In the genomic region with DNA sequence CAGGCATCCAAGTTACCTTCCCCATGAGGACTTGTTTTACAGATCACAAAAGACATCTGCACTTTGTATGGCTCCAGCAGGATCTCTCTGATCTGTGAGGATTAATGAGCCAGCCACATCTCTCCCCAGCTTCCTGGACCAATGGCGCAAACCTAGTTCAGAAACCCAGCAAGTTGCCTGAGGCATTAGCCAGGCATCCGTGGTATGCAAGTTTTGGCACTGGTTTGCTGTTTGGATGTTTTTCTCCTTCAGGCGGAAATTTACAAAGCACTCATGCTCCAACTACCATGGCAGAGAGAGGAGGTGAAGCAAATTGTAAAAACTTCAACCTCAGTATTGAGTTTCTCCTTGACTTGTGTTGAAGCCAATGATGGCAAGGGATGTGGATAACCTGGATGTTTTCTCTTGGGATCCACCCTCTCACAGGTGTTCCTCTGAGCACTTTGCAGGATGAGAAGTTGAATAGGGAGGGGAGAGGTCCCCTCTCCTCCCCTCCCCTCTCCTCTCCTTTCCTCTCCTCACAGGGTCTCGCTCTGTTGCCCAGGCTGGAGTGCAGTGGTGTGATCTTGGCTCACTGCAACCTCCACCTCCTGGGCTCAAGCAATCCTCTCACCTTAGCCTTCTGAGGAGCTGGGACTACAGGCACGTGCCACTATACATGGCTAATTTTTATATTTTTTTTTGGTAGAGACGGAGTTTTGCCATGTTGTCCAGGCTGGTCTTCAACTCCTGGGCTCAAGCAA, we compare ENCODE assay signal across 11 cellular contexts. TPM values are rescaled to one million over a fixed set of nuclear protein-coding genes. Genes with fewer than 3 reads are reported as not detected.
DNase-seq lines count a peak whose midpoint lies in the region; ATAC-seq and TF ChIP-seq lines count a peak whose summit lies in the region.
"Had no signal": no experiment of that assay in that cellular context is flagged by ENCODE, and none has a peak within 500 bp of the region (broad histone marks: within the 10 kb centered on the region; RNA-seq: fewer than 3 reads in every experiment).

No MANE protein-coding gene starts in this region.

- DNase-seq in T-helper 2 cell treated with Interferon-gamma antibody and Interleukin-4, amounts not matched to agents 5 μg/mL and 100 μg/mL, for 36 hours (ENCODE audit: low spot score), result no peak
- no peak for DNase-seq in T-helper 2 cell
- no peak for DNase-seq in activated CD8-positive, alpha-beta T cell treated with anti-CD3 and anti-CD28 coated beads for 36 hours
- peak in 2 of 3 donors; percentile 47 to 70 for DNase-seq in right cardiac atrium
- peak; percentile 88 for DNase-seq in thyroid gland
- no peak for DNase-seq in activated naive CD4-positive, alpha-beta T cell treated with Interleukin-2 at 50 U/mL for 16 hours
- DNase-seq in OCI-M2 (lab: John Stamatoyannopoulos, UW; ENCODE audit: unreplicated experiment), result no peak
- DNase-seq: CD4-positive, alpha-beta T cell; glutamatergic neuron had no signal

- H3K36me3 ChIP-seq in thyroid gland, result no peaks in the 10 kb centered on the region

- H3K27me3 Mint-ChIP-seq in T-helper 2 cell treated with Interferon-gamma antibody and Interleukin-4, amounts not matched to agents 5 μg/mL and 100 μg/mL, for 36 hours (ENCODE audit: low read depth), result no peaks in the 10 kb centered on the region
- H3K27me3 Mint-ChIP-seq in activated CD8-positive, alpha-beta T cell treated with anti-CD3 and anti-CD28 coated beads for 36 hours, result no peaks in the 10 kb centered on the region
- H3K27me3 Mint-ChIP-seq: CD4-positive, alpha-beta T cell had no signal

- H3K4me3 Mint-ChIP-seq in T-helper 2 cell treated with Interferon-gamma antibody and Interleukin-4, amounts not matched to agents 5 μg/mL and 100 μg/mL, for 36 hours, result no peak overlapping the region
- H3K4me3 Mint-ChIP-seq in activated CD8-positive, alpha-beta T cell treated with anti-CD3 and anti-CD28 coated beads for 36 hours, result no peak overlapping the region
- H3K4me3 Mint-ChIP-seq: CD4-positive, alpha-beta T cell had no signal

- H3K4me3 ChIP-seq in right cardiac atrium (ENCODE audit: low read length) (no peak overlapping the region), thyroid gland (replicated peaks in 1 of 3) (no peak overlapping the region)

- peak in 1 of 2 donors; percentile 50 for TF ChIP-seq POLR2A in thyroid gland (IDR thresholded peaks at IDR 0.05)

- WGBS in right cardiac atrium, result 60% methylated on average over 6 of the region's 6 CpGs
- WGBS in thyroid gland, 2 donors, result 21 to 36% methylated on average over 6 of the region's 6 CpGs

- H3K27ac ChIP-seq in right cardiac atrium (ENCODE audit: low read length) (no peak overlapping the region), thyroid gland (peak overlapping the region; percentile 84 to 92 (median 91))
- H3K27ac ChIP-seq: KMS-11 had no signal

- peak overlapping the region; percentile 17 for H3K27ac Mint-ChIP-seq in T-helper 2 cell treated with Interferon-gamma antibody and Interleukin-4, amounts not matched to agents 5 μg/mL and 100 μg/mL, for 36 hours
- peak overlapping the region; percentile 68 for H3K27ac Mint-ChIP-seq in activated CD8-positive, alpha-beta T cell treated with anti-CD3 and anti-CD28 coated beads for 36 hours
- H3K27ac Mint-ChIP-seq: CD4-positive, alpha-beta T cell had no signal

- intact Hi-C loops in activated CD8-positive, alpha-beta T cell treated with anti-CD3 and anti-CD28 coated beads for 36 hours (cut with micrococcal nuclease), result no loop called here
- intact Hi-C loops in right cardiac atrium (cut with DNase I), result no loop called here
- intact Hi-C loops in thyroid gland (cut with DNase I), result no loop called here

- H3K4me1 ChIP-seq in right cardiac atrium (ENCODE audit: control insufficient read depth, insufficient read depth, low read length) (peaks cover 5% of the 10 kb centered on the region), thyroid gland (peaks cover 18 to 56% of the 10 kb centered on the region in 2 donors)

- no peak for TF ChIP-seq CTCF in activated CD8-positive, alpha-beta T cell treated with anti-CD3 and anti-CD28 coated beads for 36 hours (IDR thresholded peaks at IDR 0.05)
- peak in 1 of 6 experiments; percentile 27 for TF ChIP-seq CTCF in thyroid gland (IDR thresholded peaks at IDR 0.05)

- H3K27me3 ChIP-seq in right cardiac atrium (ENCODE audit: control insufficient read depth, insufficient read depth) (no peaks in the 10 kb centered on the region), thyroid gland (no peaks in the 10 kb centered on the region)

- H3K36me3 Mint-ChIP-seq in T-helper 2 cell treated with Interferon-gamma antibody and Interleukin-4, amounts not matched to agents 5 μg/mL and 100 μg/mL, for 36 hours (ENCODE audit: low read depth), result peaks cover 9% of the 10 kb centered on the region
- H3K36me3 Mint-ChIP-seq in activated CD8-positive, alpha-beta T cell treated with anti-CD3 and anti-CD28 coated beads for 36 hours (ENCODE audit: low read depth), result peaks cover 26% of the 10 kb centered on the region

- peaks cover 3% of the 10 kb centered on the region for H3K9me3 Mint-ChIP-seq in T-helper 2 cell treated with Interferon-gamma antibody and Interleukin-4, amounts not matched to agents 5 μg/mL and 100 μg/mL, for 36 hours
- no peaks in the 10 kb centered on the region for H3K9me3 Mint-ChIP-seq in activated CD8-positive, alpha-beta T cell treated with anti-CD3 and anti-CD28 coated beads for 36 hours
- H3K9me3 Mint-ChIP-seq: CD4-positive, alpha-beta T cell had no signal

- POLR2A ChIA-PET in activated CD8-positive, alpha-beta T cell treated with anti-CD3 and anti-CD28 coated beads for 36 hours (lab: Charles Lee), result interaction anchor here (0.6 kb wide), 1 partner anchor 26 kb away, joined by 3 read pairs; no protein-coding TSS in a partner anchor

- CTCF ChIA-PET in activated CD8-positive, alpha-beta T cell treated with anti-CD3 and anti-CD28 coated beads for 36 hours (lab: Charles Lee), result interaction anchor here (0.9 to 2.6 kb wide), 5 partner anchors 19 to 101 kb away, joined by 3 to 11 read pairs (median 4); no protein-coding TSS in a partner anchor

- H3K9me3 ChIP-seq in right cardiac atrium (ENCODE audit: control insufficient read depth, low read length), result no peaks in the 10 kb centered on the region
- H3K9me3 ChIP-seq in thyroid gland, result no peaks in the 10 kb centered on the region

- ATAC-seq in activated CD8-positive, alpha-beta T cell treated with anti-CD3 and anti-CD28 coated beads for 36 hours, result no peak
- ATAC-seq in right cardiac atrium, result peak; percentile 65 to 66
- ATAC-seq in GM21737 (IDR thresholded peaks at IDR 0.05; ENCODE audit: unreplicated experiment), result no peak

- peaks cover 34% of the 10 kb centered on the region for H3K4me1 Mint-ChIP-seq in T-helper 2 cell treated with Interferon-gamma antibody and Interleukin-4, amounts not matched to agents 5 μg/mL and 100 μg/mL, for 36 hours (ENCODE audit: low read depth)
- H3K4me1 Mint-ChIP-seq in activated CD8-positive, alpha-beta T cell treated with anti-CD3 and anti-CD28 coated beads for 36 hours (ENCODE audit: low read depth), result peaks cover 57% of the 10 kb centered on the region

RNA-seq across cellular contexts. Expression of a gene that starts 25.6 kb away (rescaled TPM):
- total RNA-seq in activated CD8-positive, alpha-beta T cell treated with anti-CD3 and anti-CD28 coated beads for 36 hours, result 1,000 to 10,000 TPM; 4,199 to 4,245 TPM
- total RNA-seq in right cardiac atrium, result 100 to 1,000 TPM; 146 to 335 (median 212) TPM
- 138 TPM for polyA plus RNA-seq in right cardiac atrium
- total RNA-seq in thyroid gland, result 100 to 1,000 TPM; 355 to 741 (median 478) TPM

RNA-seq across cellular contexts. Expression of a gene that starts 41.6 kb away (rescaled TPM):
- total RNA-seq in activated CD8-positive, alpha-beta T cell treated with anti-CD3 and anti-CD28 coated beads for 36 hours, result 1 to 10 TPM; 3.5 to 3.9 TPM
- total RNA-seq in right cardiac atrium (not detected), thyroid gland (not detected)
- not detected for polyA plus RNA-seq in right cardiac atrium

Comparison
In these comparisons a context has a peak if more than half of its experiments do, and no peak if none do; other contexts are left out.
1. DNase-seq: peak in right cardiac atrium (2 of 3) and thyroid gland (2 of 2); none in T-helper 2 cell treated with Interferon-gamma antibody and Interleukin-4, amounts not matched to agents 5 μg/mL and 100 μg/mL, for 36 hours (single experiment), T-helper 2 cell (0 of 5), activated CD8-positive, alpha-beta T cell treated with anti-CD3 and anti-CD28 coated beads for 36 hours (single experiment), activated naive CD4-positive, alpha-beta T cell treated with Interleukin-2 at 50 U/mL for 16 hours (single experiment) and OCI-M2 (single experiment).
2. ATAC-seq: peak in right cardiac atrium (2 of 2); none in activated CD8-positive, alpha-beta T cell treated with anti-CD3 and anti-CD28 coated beads for 36 hours (single experiment) and GM21737 (single experiment).
3. RNA of a gene that starts 25.6 kb away (total RNA-seq): 4,199 to 4,245 TPM in activated CD8-positive, alpha-beta T cell treated with anti-CD3 and anti-CD28 coated beads for 36 hours; 355 to 741 TPM in thyroid gland and 146 to 335 TPM in right cardiac atrium; every median in the first group is over 4 times any median in the second.
4. RNA of a gene that starts 41.6 kb away (total RNA-seq): 3.5 to 3.9 TPM in activated CD8-positive, alpha-beta T cell treated with anti-CD3 and anti-CD28 coated beads for 36 hours; not detected in right cardiac atrium and not detected in thyroid gland; every median in the first group is over 4 times any median in the second.